Comparison of ENCODE assay signal across 8 cellular contexts in genomic region chr9:128912270-128912853, GRCh38. TPM values are rescaled to one million over a fixed set of nuclear protein-coding genes. Genes with fewer than 3 reads are reported as not detected.
DNase-seq lines count a peak whose midpoint lies in the region; ATAC-seq and TF ChIP-seq lines count a peak whose summit lies in the region.

No MANE protein-coding gene starts in this region.

- ATAC-seq in heart left ventricle (no peak), Right ventricle myocardium inferior (no peak), upper lobe of right lung (peak; percentile 71), GM19351 (IDR thresholded peaks at IDR 0.05; ENCODE audit: unreplicated experiment) (no peak), GM19452 (IDR thresholded peaks at IDR 0.05; ENCODE audit: unreplicated experiment) (no peak)

- H3K27me3 ChIP-seq in heart left ventricle (no peaks in the 10 kb centered on the region), brain microvascular endothelial cell (replicated peaks) (no peaks in the 10 kb centered on the region), liver (ENCODE audit: control insufficient read depth in 4 of 4, insufficient read depth in 4 of 4, low read length in 3 of 4) (no peaks in the 10 kb centered on the region), upper lobe of right lung (no peaks in the 10 kb centered on the region)

- H3K27ac ChIP-seq in heart left ventricle: peak overlapping the region; percentile 69 to 92 (median 86)
- peak overlapping the region; percentile 63 for H3K27ac ChIP-seq in brain microvascular endothelial cell
- H3K27ac ChIP-seq in liver (ENCODE audit: low read depth in 1 of 2, low read length in 2 of 2): peak overlapping the region; percentile 34 to 54
- peak overlapping the region; percentile 77 for H3K27ac ChIP-seq in upper lobe of right lung

- intact Hi-C loops in heart left ventricle (cut with DNase I): no loop called here
- intact Hi-C loops in Right ventricle myocardium inferior (cut with DNase I): no loop called here
- intact Hi-C loops in upper lobe of right lung (cut with DNase I): no loop called here

- 68 to 78% (median 73%) methylated on average over 15 of the region's 15 CpGs for WGBS in heart left ventricle, 4 donors
- WGBS in liver: 85% methylated on average over 15 of the region's 15 CpGs

- no peak overlapping the region for H3K4me3 ChIP-seq in heart left ventricle
- no peak overlapping the region for H3K4me3 ChIP-seq in brain microvascular endothelial cell (ENCODE audit: low read depth, low read length)
- no peak overlapping the region for H3K4me3 ChIP-seq in liver (ENCODE audit: low read depth in 1 of 3, low read length in 3 of 3)
- H3K4me3 ChIP-seq in upper lobe of right lung: peak overlapping the region; percentile 5

- TF ChIP-seq POLR2A in heart left ventricle (IDR thresholded peaks at IDR 0.05): no peak

- in situ Hi-C loops in brain microvascular endothelial cell (cut with HindIII; ENCODE audit: low pct_ligation_motif_present, low sequenced_read_pairs): no loop called here

- H3K36me3 ChIP-seq in heart left ventricle (peaks cover 3 to 70% (median 44%) of the 10 kb centered on the region in 9 donors), brain microvascular endothelial cell (replicated peaks) (peaks cover 54% of the 10 kb centered on the region), liver (ENCODE audit: control insufficient read depth in 4 of 4, insufficient read depth in 3 of 4, low read depth in 1 of 4, low read length in 3 of 4) (peaks cover 6 to 33% (median 25%) of the 10 kb centered on the region in 4 donors), upper lobe of right lung (peaks cover 39% of the 10 kb centered on the region)

- TF ChIP-seq RAD21 in liver (IDR thresholded peaks at IDR 0.05): no peak

- H3K9me3 ChIP-seq in heart left ventricle (no peaks in the 10 kb centered on the region), liver (ENCODE audit: control insufficient read depth in 4 of 4, low read length in 3 of 4) (no peaks in the 10 kb centered on the region), upper lobe of right lung (no peaks in the 10 kb centered on the region)

- H3K4me1 ChIP-seq in heart left ventricle: peaks cover 15 to 84% (median 75%) of the 10 kb centered on the region in 12 donors
- peaks cover 3 to 45% (median 27%) of the 10 kb centered on the region in 4 donors for H3K4me1 ChIP-seq in liver (ENCODE audit: control insufficient read depth in 4 of 4, insufficient read depth in 4 of 4, low read length in 3 of 4)
- peaks cover 66% of the 10 kb centered on the region for H3K4me1 ChIP-seq in upper lobe of right lung

- no peak for DNase-seq in heart left ventricle
- DNase-seq in Right ventricle myocardium inferior (ENCODE audit: missing footprints): no peak
- DNase-seq in brain microvascular endothelial cell: peak; percentile 76
- peak; percentile 76 for DNase-seq in upper lobe of right lung
- no peak for DNase-seq in cerebellum (ENCODE audit: low spot score)

- H3K9ac ChIP-seq in liver (ENCODE audit: low read depth in 1 of 2, low read length in 2 of 2): no peak overlapping the region

- TF ChIP-seq CTCF in heart left ventricle (IDR thresholded peaks at IDR 0.05) (no peak), brain microvascular endothelial cell (IDR thresholded peaks at IDR 0.05; ENCODE audit: low read depth, low read length, missing control alignments) (no peak), liver (IDR thresholded peaks at IDR 0.05; ENCODE audit: low read depth, low read length, missing input control) (no peak), upper lobe of right lung (IDR thresholded peaks at IDR 0.05) (no peak)

TF ChIP-seq in liver, 16 proteins besides CTCF, POLR2A, EP300 and RAD21:
- TF ChIP-seq HNF4G (IDR thresholded peaks at IDR 0.05) (no peak), REST (IDR thresholded peaks at IDR 0.05) (no peak), RXRA (IDR thresholded peaks at IDR 0.05) (no peak), EGR1 (IDR thresholded peaks at IDR 0.05; ENCODE audit: low read depth in 2 of 2) (no peak), NR2F2 (IDR thresholded peaks at IDR 0.05) (no peak), HNF4A (conservative IDR thresholded peaks at IDR 0.05) (no peak), GABPA (IDR thresholded peaks at IDR 0.05 in 1 of 2, conservative IDR thresholded peaks at IDR 0.05 in 1 of 2) (no peak), YY1 (IDR thresholded peaks at IDR 0.05) (no peak), FOXA2 (IDR thresholded peaks at IDR 0.05) (no peak), TAF1 (conservative IDR thresholded peaks at IDR 0.05) (no peak), ZBTB33 (IDR thresholded peaks at IDR 0.05) (no peak)
- TF ChIP-seq, protein P1, sequence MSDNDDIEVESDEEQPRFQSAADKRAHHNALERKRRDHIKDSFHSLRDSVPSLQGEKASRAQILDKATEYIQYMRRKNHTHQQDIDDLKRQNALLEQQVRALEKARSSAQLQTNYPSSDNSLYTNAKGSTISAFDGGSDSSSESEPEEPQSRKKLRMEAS (IDR thresholded peaks at IDR 0.05): no peak
- TF ChIP-seq, protein P2, sequence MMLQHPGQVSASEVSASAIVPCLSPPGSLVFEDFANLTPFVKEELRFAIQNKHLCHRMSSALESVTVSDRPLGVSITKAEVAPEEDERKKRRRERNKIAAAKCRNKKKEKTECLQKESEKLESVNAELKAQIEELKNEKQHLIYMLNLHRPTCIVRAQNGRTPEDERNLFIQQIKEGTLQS (IDR thresholded peaks at IDR 0.05): no peak

RNA-seq across cellular contexts. Expression of gene PHYHD1, which starts 8.4 kb away (rescaled TPM):
- total RNA-seq in heart left ventricle (10 to 100 TPM; 14.0 to 49.0 (median 27.3) TPM), Right ventricle myocardium inferior (30.2 TPM), liver (10 to 100 TPM in 1 of 2 donors, 1 to 10 TPM in 1; 9.2 to 28.4 TPM), upper lobe of right lung (46.5 TPM), cerebellum (1.1 TPM)
- polyA plus RNA-seq in heart left ventricle (10 to 100 TPM; 24.2 to 41.5 TPM), liver (10 to 100 TPM; 34.2 to 72.8 TPM)

RNA-seq across cellular contexts. Expression of gene LRRC8A, which starts 30.4 kb away (rescaled TPM):
- total RNA-seq in heart left ventricle (10 to 100 TPM; 16.2 to 76.4 (median 28.8) TPM), Right ventricle myocardium inferior (23.9 TPM), liver (10 to 100 TPM; 15.8 to 22.8 TPM), upper lobe of right lung (68.1 TPM), cerebellum (26.0 TPM)
- polyA plus RNA-seq in heart left ventricle (10 to 100 TPM; 15.8 to 62.3 TPM), liver (10 to 100 TPM; 14.6 to 19.9 TPM)

RNA-seq across cellular contexts. Expression of gene KYAT1, which starts 30.6 kb away (rescaled TPM):
- total RNA-seq in heart left ventricle (10 to 100 TPM in 7 of 9 donors, 1 to 10 TPM in 2; 9.5 to 16.7 (median 13.4) TPM), Right ventricle myocardium inferior (11.9 TPM), liver (1 to 10 TPM; 6.9 to 8.1 TPM), upper lobe of right lung (6.6 TPM), cerebellum (9.3 TPM)
- polyA plus RNA-seq in heart left ventricle (10 to 100 TPM; 11.5 to 12.6 TPM), liver (1 to 10 TPM; 3.8 to 8.0 TPM)

RNA-seq across cellular contexts. Expression of gene DOLK, which starts 35.0 kb away (rescaled TPM):
- total RNA-seq in heart left ventricle (10 to 100 TPM in 6 of 9 donors, 1 to 10 TPM in 3; 8.2 to 14.8 (median 10.6) TPM), Right ventricle myocardium inferior (7.5 TPM), liver (10 to 100 TPM; 10.0 to 13.4 TPM), upper lobe of right lung (15.5 TPM), cerebellum (10.1 TPM)
- polyA plus RNA-seq in heart left ventricle (10 to 100 TPM in 1 of 2 donors, 1 to 10 TPM in 1; 7.8 to 15.6 TPM), liver (10 to 100 TPM in 1 of 2 donors, 1 to 10 TPM in 1; 9.5 to 15.3 TPM)

RNA-seq across cellular contexts. Expression of gene NUP188, which starts 35.1 kb away (rescaled TPM):
- total RNA-seq in heart left ventricle: 10 to 100 TPM; 15.1 to 30.4 (median 22.6) TPM
- 10 to 100 TPM; 10.6 to 35.1 TPM for polyA plus RNA-seq in heart left ventricle
- 16.0 TPM for total RNA-seq in Right ventricle myocardium inferior
- 10 to 100 TPM; 31.4 to 34.7 TPM for total RNA-seq in liver
- 1 to 10 TPM; 6.9 to 7.0 TPM for polyA plus RNA-seq in liver
- 49.6 TPM for total RNA-seq in upper lobe of right lung
- total RNA-seq in cerebellum: 48.0 TPM

Comparison
In these comparisons a context has a peak if more than half of its experiments do, and no peak if none do; other contexts are left out.
1. DNase-seq: peak in brain microvascular endothelial cell (single experiment) and upper lobe of right lung (single experiment); none in heart left ventricle (0 of 5), Right ventricle myocardium inferior (single experiment) and cerebellum (single experiment).
2. Peak in every context shown above with its lines, with median percentiles within 50 percentile points of each other: H3K27ac ChIP-seq.